Comparison of ENCODE assay signal across 15 cellular contexts in the genomic region with DNA sequence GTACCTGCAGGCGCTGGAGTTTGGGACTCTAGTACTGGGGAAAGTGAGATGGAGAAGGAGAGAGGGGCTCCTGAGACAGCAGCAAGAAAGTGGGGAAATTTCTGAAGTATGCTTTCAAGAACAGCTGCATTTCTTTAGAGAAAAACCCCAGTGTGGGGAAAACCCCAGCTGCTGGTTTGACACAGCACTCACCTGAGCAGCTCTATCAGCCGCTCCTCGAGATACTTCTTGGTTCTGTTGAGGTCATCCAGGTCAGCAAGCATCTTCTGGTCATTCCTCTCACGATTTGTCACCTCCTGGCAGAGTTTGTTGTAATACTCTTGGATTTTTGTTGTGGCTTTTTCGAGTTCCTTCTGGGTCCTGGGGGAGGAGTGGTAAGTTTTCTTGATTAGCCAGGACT. TPM values are rescaled to one million over a fixed set of nuclear protein-coding genes. Genes with fewer than 3 reads are reported as not detected.
DNase-seq lines count a peak whose midpoint lies in the region; ATAC-seq, FAIRE-seq and TF ChIP-seq lines count a peak whose summit lies in the region.
"Had no signal": no experiment of that assay in that cellular context is flagged by ENCODE, and none has a peak within 500 bp of the region (broad histone marks: within the 10 kb centered on the region; RNA-seq: fewer than 3 reads in every experiment).

No MANE protein-coding gene starts in this region.

- DNase-seq in CD8-positive, alpha-beta T cell: no peak
- peak; percentile 22 for DNase-seq in GM12891 (ENCODE audit: insufficient read length, low spot score)
- peak; percentile 48 for DNase-seq in activated T-helper 1 cell treated with anti-CD3 and anti-CD28 coated beads, Interleukin-12 subunit alpha, Interleukin-12 subunit beta, Interleukin-2, Interleukin-4 antibody, amounts not matched to agents 30 ng/mL and 10 ng/mL and 1 ng/mL, durations not matched to agents 14 hours and 24 hours and 36 hours (ENCODE audit: low spot score)
- DNase-seq in mammary epithelial cell: no peak
- DNase-seq in osteocyte (ENCODE audit: extremely low spot score, unreplicated experiment): no peak
- DNase-seq in NCI-H1694 (lab: John Stamatoyannopoulos, UW): no peak
- no peak for DNase-seq in DMS53 treated with DMSO at 0.1 percent for 48 hours (lab: John Stamatoyannopoulos, UW; ENCODE audit: unreplicated experiment)
- DNase-seq: COR-L47, NCI-H1048, NCI-H510A treated with DMSO at 0.1 percent for 48 hours had no signal

- no peak for TF ChIP-seq CTCF in CD8-positive, alpha-beta T cell (IDR thresholded peaks at IDR 0.05)
- no peak for TF ChIP-seq CTCF in mammary epithelial cell (conservative IDR thresholded peaks at IDR 0.05 in 1 of 2, IDR thresholded peaks at IDR 0.05 in 1 of 2; ENCODE audit: extremely low read depth in 1 of 2, insufficient read depth in 1 of 2, low read depth in 1 of 2, low read length in 2 of 2)
- no peak for TF ChIP-seq CTCF in osteocyte (IDR thresholded peaks at IDR 0.05)

- peak overlapping the region; percentile 88 for H3K27ac Mint-ChIP-seq in CD8-positive, alpha-beta T cell
- peak overlapping the region; percentile 73 for H3K27ac Mint-ChIP-seq in activated T-helper 1 cell treated with anti-CD3 and anti-CD28 coated beads, Interleukin-12 subunit alpha, Interleukin-12 subunit beta, Interleukin-2, Interleukin-4 antibody, amounts not matched to agents 30 ng/mL and 10 ng/mL and 1 ng/mL, durations not matched to agents 14 hours and 24 hours and 36 hours
- no peak overlapping the region for H3K27ac Mint-ChIP-seq in osteocyte (ENCODE audit: unreplicated experiment)

- ATAC-seq in CD8-positive, alpha-beta T cell: no peak
- ATAC-seq in HG02588 (IDR thresholded peaks at IDR 0.05; ENCODE audit: unreplicated experiment): peak; percentile 62

- no peak overlapping the region for H3K4me2 ChIP-seq in mammary epithelial cell (ENCODE audit: insufficient read depth, low read depth, low read length)

- peaks cover 78% of the 10 kb centered on the region for H3K36me3 ChIP-seq in CD8-positive, alpha-beta T cell (ENCODE audit: insufficient read depth, low read length)
- H3K36me3 ChIP-seq in mammary epithelial cell (ENCODE audit: insufficient read depth, low read length): peaks cover 14% of the 10 kb centered on the region

- no peaks in the 10 kb centered on the region for H3K9me3 ChIP-seq in CD8-positive, alpha-beta T cell (ENCODE audit: low read length)
- no peaks in the 10 kb centered on the region for H3K9me3 ChIP-seq in mammary epithelial cell (replicated peaks; ENCODE audit: insufficient read depth, low read length)
- H3K9me3 ChIP-seq: thoracic aorta had no signal

- H4K20me1 ChIP-seq in mammary epithelial cell (ENCODE audit: insufficient read depth, low read length): no peaks in the 10 kb centered on the region

- H3K36me3 Mint-ChIP-seq in CD8-positive, alpha-beta T cell: peaks cover 95% of the 10 kb centered on the region
- peaks cover 83% of the 10 kb centered on the region for H3K36me3 Mint-ChIP-seq in activated T-helper 1 cell treated with anti-CD3 and anti-CD28 coated beads, Interleukin-12 subunit alpha, Interleukin-12 subunit beta, Interleukin-2, Interleukin-4 antibody, amounts not matched to agents 30 ng/mL and 10 ng/mL and 1 ng/mL, durations not matched to agents 14 hours and 24 hours and 36 hours (ENCODE audit: low read depth)
- peaks cover 51% of the 10 kb centered on the region for H3K36me3 Mint-ChIP-seq in osteocyte (ENCODE audit: unreplicated experiment)

- H3K9me3 Mint-ChIP-seq in CD8-positive, alpha-beta T cell: no peaks in the 10 kb centered on the region
- peaks cover 4% of the 10 kb centered on the region for H3K9me3 Mint-ChIP-seq in activated T-helper 1 cell treated with anti-CD3 and anti-CD28 coated beads, Interleukin-12 subunit alpha, Interleukin-12 subunit beta, Interleukin-2, Interleukin-4 antibody, amounts not matched to agents 30 ng/mL and 10 ng/mL and 1 ng/mL, durations not matched to agents 14 hours and 24 hours and 36 hours
- H3K9me3 Mint-ChIP-seq in osteocyte (ENCODE audit: unreplicated experiment): peaks cover 4% of the 10 kb centered on the region

- peaks cover 37% of the 10 kb centered on the region for H3K4me1 ChIP-seq in CD8-positive, alpha-beta T cell (ENCODE audit: insufficient read depth, low read length)
- H3K4me1 ChIP-seq in mammary epithelial cell (ENCODE audit: insufficient read depth, low read length): peaks cover 26% of the 10 kb centered on the region

- intact Hi-C loops in CD8-positive, alpha-beta T cell (cut with DNase I, micrococcal nuclease): no loop called here
- intact Hi-C loops in activated T-helper 1 cell treated with anti-CD3 and anti-CD28 coated beads, Interleukin-12 subunit alpha, Interleukin-12 subunit beta, Interleukin-2, Interleukin-4 antibody, amounts not matched to agents 30 ng/mL and 10 ng/mL and 1 ng/mL, durations not matched to agents 14 hours and 24 hours and 36 hours (cut with micrococcal nuclease): loop anchor here (1.0 to 5.0 kb wide), 3 partner anchors 12 to 245 kb away; partner anchors contain the start of gene CCR1
- intact Hi-C loops in mammary epithelial cell (cut with micrococcal nuclease): no loop called here

- TF ChIP-seq POLR2A in GM12891 (IDR thresholded peaks at IDR 0.05; ENCODE audit: low read depth, low read length): no peak

- H3K27me3 ChIP-seq in CD8-positive, alpha-beta T cell (ENCODE audit: insufficient read depth, low read length): no peaks in the 10 kb centered on the region
- no peaks in the 10 kb centered on the region for H3K27me3 ChIP-seq in mammary epithelial cell (ENCODE audit: insufficient read depth, low read length)

- no TSS peak for BruUV-seq in mammary epithelial cell (replicated peaks; lab: Mats Ljungman, UMichigan)

- peaks cover 67% of the 10 kb centered on the region for H3K4me1 Mint-ChIP-seq in CD8-positive, alpha-beta T cell (ENCODE audit: low read depth)
- H3K4me1 Mint-ChIP-seq in activated T-helper 1 cell treated with anti-CD3 and anti-CD28 coated beads, Interleukin-12 subunit alpha, Interleukin-12 subunit beta, Interleukin-2, Interleukin-4 antibody, amounts not matched to agents 30 ng/mL and 10 ng/mL and 1 ng/mL, durations not matched to agents 14 hours and 24 hours and 36 hours (ENCODE audit: low read depth): peaks cover 88% of the 10 kb centered on the region
- H3K4me1 Mint-ChIP-seq in osteocyte (ENCODE audit: unreplicated experiment): no peaks in the 10 kb centered on the region

- no peaks in the 10 kb centered on the region for H3K27me3 Mint-ChIP-seq in CD8-positive, alpha-beta T cell (ENCODE audit: low read depth)
- no peaks in the 10 kb centered on the region for H3K27me3 Mint-ChIP-seq in activated T-helper 1 cell treated with anti-CD3 and anti-CD28 coated beads, Interleukin-12 subunit alpha, Interleukin-12 subunit beta, Interleukin-2, Interleukin-4 antibody, amounts not matched to agents 30 ng/mL and 10 ng/mL and 1 ng/mL, durations not matched to agents 14 hours and 24 hours and 36 hours (ENCODE audit: insufficient read depth)
- no peaks in the 10 kb centered on the region for H3K27me3 Mint-ChIP-seq in osteocyte (ENCODE audit: unreplicated experiment)

- POLR2A ChIA-PET in CD8-positive, alpha-beta T cell (lab: Charles Lee): interaction anchor here (0.9 to 1.0 kb wide), 2 partner anchors 10 to 11 kb away, joined by 3 to 4 read pairs; no protein-coding TSS in a partner anchor

- FAIRE-seq in GM12891 (lab: Jason Lieb, UNC): peak; percentile 86

- 86% methylated on average over 5 of the region's 5 CpGs for WGBS in mammary epithelial cell (ENCODE audit: low coverage, missing lambda C conversion rate)

- H3K4me3 ChIP-seq in CD8-positive, alpha-beta T cell (ENCODE audit: low read depth, low read length): no peak overlapping the region
- no peak overlapping the region for H3K4me3 ChIP-seq in mammary epithelial cell (replicated peaks in 1 of 3; ENCODE audit: insufficient read depth in 1 of 3, low read depth in 2 of 3, low read length in 3 of 3)
- H3K4me3 ChIP-seq: coronary artery, thoracic aorta had no signal

- H2AFZ ChIP-seq in mammary epithelial cell (ENCODE audit: low read depth, low read length): no peak overlapping the region

- no peak overlapping the region for H3K4me3 Mint-ChIP-seq in CD8-positive, alpha-beta T cell
- H3K4me3 Mint-ChIP-seq in activated T-helper 1 cell treated with anti-CD3 and anti-CD28 coated beads, Interleukin-12 subunit alpha, Interleukin-12 subunit beta, Interleukin-2, Interleukin-4 antibody, amounts not matched to agents 30 ng/mL and 10 ng/mL and 1 ng/mL, durations not matched to agents 14 hours and 24 hours and 36 hours: peak overlapping the region; percentile 54
- no peak overlapping the region for H3K4me3 Mint-ChIP-seq in osteocyte (ENCODE audit: unreplicated experiment)

- H3K27ac ChIP-seq in CD8-positive, alpha-beta T cell (ENCODE audit: low read depth, low read length): no peak overlapping the region
- no peak overlapping the region for H3K27ac ChIP-seq in mammary epithelial cell (ENCODE audit: insufficient read depth, low read depth, low read length)
- H3K27ac ChIP-seq: coronary artery, thoracic aorta had no signal

- CTCF ChIA-PET in CD8-positive, alpha-beta T cell (lab: Charles Lee): interaction anchor here (1.1 to 11.2 kb wide), 6 partner anchors 8 to 116 kb away, joined by 3 to 182 read pairs (median 10); no protein-coding TSS in a partner anchor
- CTCF ChIA-PET in mammary epithelial cell (lab: Charles Lee; ENCODE audit: low non-redundant PET): no interaction called here

- dilution Hi-C loops in mammary epithelial cell (cut with HindIII; ENCODE audit: low sequenced_read_pairs): no loop called here

- H3K9ac ChIP-seq in mammary epithelial cell (ENCODE audit: insufficient read depth, low read length): no peak overlapping the region

- in situ Hi-C loops in mammary epithelial cell (cut with MboI; ENCODE audit: low sequenced_read_pairs in 2 of 2): no loop called here

- H3K79me2 ChIP-seq in mammary epithelial cell (ENCODE audit: insufficient read depth, low read length): no peaks in the 10 kb centered on the region

TF ChIP-seq in GM12891, 5 proteins besides CTCF, POLR2A, EP300 and RAD21 (continues in another document):
- no peak for TF ChIP-seq SPI1 (IDR thresholded peaks at IDR 0.05; ENCODE audit: low read depth, low read length)

RNA-seq across cellular contexts. Expression of gene CXCR6, which starts 18.8 kb away (rescaled TPM):
- 10 to 100 TPM in 1 of 2 experiments, 1 to 10 TPM in 1; 9.2 to 11.0 TPM for total RNA-seq in CD8-positive, alpha-beta T cell
- 0.26 TPM for polyA plus RNA-seq in GM12891 (2012; ENCODE audit: low read depth, missing spikeins)
- total RNA-seq in activated T-helper 1 cell treated with anti-CD3 and anti-CD28 coated beads, Interleukin-12 subunit alpha, Interleukin-12 subunit beta, Interleukin-2, Interleukin-4 antibody, amounts not matched to agents 30 ng/mL and 10 ng/mL and 1 ng/mL, durations not matched to agents 14 hours and 24 hours and 36 hours: 27.2 and 27.9 TPM in 2 replicates
- not detected for total RNA-seq in mammary epithelial cell
- not detected for polyA plus RNA-seq in mammary epithelial cell
- not detected for polyA minus RNA-seq in mammary epithelial cell
- not detected in 2 replicates for total RNA-seq in osteocyte
- total RNA-seq: HT-29, renal cortical epithelial cell had no signal

RNA-seq across cellular contexts. Expression of gene FYCO1, which starts 33.6 kb away (rescaled TPM):
- 10 to 100 TPM; 16.6 to 16.7 TPM for total RNA-seq in CD8-positive, alpha-beta T cell
- 4.2 TPM for polyA plus RNA-seq in GM12891 (2012; ENCODE audit: low read depth, missing spikeins)
- 16.1 and 16.3 TPM in 2 replicates for total RNA-seq in activated T-helper 1 cell treated with anti-CD3 and anti-CD28 coated beads, Interleukin-12 subunit alpha, Interleukin-12 subunit beta, Interleukin-2, Interleukin-4 antibody, amounts not matched to agents 30 ng/mL and 10 ng/mL and 1 ng/mL, durations not matched to agents 14 hours and 24 hours and 36 hours
- total RNA-seq in mammary epithelial cell (10 to 100 TPM; 18.8 to 24.8 TPM), osteocyte (31.8 and 35.0 TPM in 2 replicates)
- 7.1 TPM for polyA plus RNA-seq in mammary epithelial cell
- polyA minus RNA-seq in mammary epithelial cell: 28.2 TPM

Comparison
In these comparisons a context has a peak if more than half of its experiments do, and no peak if none do; other contexts are left out.
1. DNase-seq: peak in GM12891 (single experiment) and activated T-helper 1 cell treated with anti-CD3 and anti-CD28 coated beads, Interleukin-12 subunit alpha, Interleukin-12 subunit beta, Interleukin-2, Interleukin-4 antibody, amounts not matched to agents 30 ng/mL and 10 ng/mL and 1 ng/mL, durations not matched to agents 14 hours and 24 hours and 36 hours (single experiment); none in CD8-positive, alpha-beta T cell (0 of 7), mammary epithelial cell (single experiment), osteocyte (single experiment), NCI-H1694 (single experiment) and DMS53 treated with DMSO at 0.1 percent for 48 hours (single experiment).
2. RNA of gene CXCR6, which starts 18.8 kb away (total RNA-seq): 27.2 to 27.9 TPM in activated T-helper 1 cell treated with anti-CD3 and anti-CD28 coated beads, Interleukin-12 subunit alpha, Interleukin-12 subunit beta, Interleukin-2, Interleukin-4 antibody, amounts not matched to agents 30 ng/mL and 10 ng/mL and 1 ng/mL, durations not matched to agents 14 hours and 24 hours and 36 hours and 9.2 to 11.0 TPM in CD8-positive, alpha-beta T cell; not detected in mammary epithelial cell and not detected in osteocyte; every median in the first group is over 10 times any median in the second.